In genomic region chrX:87392369-87392768, GRCh38 we compare ENCODE assay signal across 18 cellular contexts.
"Had no signal": no experiment of that assay in that cellular context is flagged by ENCODE, and none has a peak within 500 bp of the region (broad histone marks: within the 10 kb centered on the region; RNA-seq: fewer than 3 reads in every experiment).

No MANE protein-coding gene starts in this region.

- H3K4me3 ChIP-seq: colonic mucosa, pancreas, spleen had no signal

- H3K27me3 ChIP-seq: colonic mucosa, spleen had no signal

- H3K4me3 Mint-ChIP-seq: activated B cell treated with CpG ODN at 0.5 μM for 24 hours; activated CD4-positive, alpha-beta T cell treated with anti-CD3 and anti-CD28 coated beads, Interleukin-2, amount 10 ng/mL, durations not matched to agents 24 days and 14 days; activated CD8-positive, alpha-beta T cell treated with anti-CD3 and anti-CD28 coated beads, Interleukin-2, amount 10 ng/mL, durations not matched to agents 7 days and 5 days; activated naive CD8-positive, alpha-beta T cell; activated T-cell treated with anti-CD3 and anti-CD28 coated beads, Interleukin-2, amount 50 U/mL, for 72 hours; brain had no signal

- H3K36me3 ChIP-seq: colonic mucosa, pancreas, spleen had no signal

- H3K27me3 Mint-ChIP-seq: activated B cell treated with CpG ODN at 0.5 μM for 24 hours; activated CD4-positive, alpha-beta T cell treated with anti-CD3 and anti-CD28 coated beads, Interleukin-2, amount 10 ng/mL, durations not matched to agents 24 days and 14 days; activated naive CD8-positive, alpha-beta T cell had no signal

- H3K4me1 ChIP-seq: colonic mucosa, pancreas, spleen had no signal

- H3K9me3 Mint-ChIP-seq: activated CD4-positive, alpha-beta T cell treated with anti-CD3 and anti-CD28 coated beads, Interleukin-2, amount 10 ng/mL, durations not matched to agents 24 days and 14 days; brain had no signal

- DNase-seq: activated B cell treated with CpG ODN at 0.5 μM for 24 hours; activated CD4-positive, alpha-beta T cell treated with anti-CD3 and anti-CD28 coated beads, Interleukin-2, amount 10 ng/mL, durations not matched to agents 24 days and 14 days; activated CD8-positive, alpha-beta memory T cell treated with anti-CD3 and anti-CD28 coated beads, Interleukin-2, amount 50 U/mL, for 48 hours; activated CD8-positive, alpha-beta T cell treated with anti-CD3 and anti-CD28 coated beads, Interleukin-2, amount 10 ng/mL, durations not matched to agents 7 days and 5 days; activated gamma-delta T cell; activated T-cell treated with anti-CD3 and anti-CD28 coated beads, Interleukin-2, amount 50 U/mL, for 72 hours; amniotic stem cell; central memory CD4-positive, alpha-beta T cell; colonic mucosa; foreskin fibroblast; hypothalamus; kidney glomerular epithelial cell; mesenchymal stem cell; pancreas; spleen had no signal

- H3K36me3 Mint-ChIP-seq: activated naive CD8-positive, alpha-beta T cell; brain had no signal

- H3K9me3 ChIP-seq: colonic mucosa, pancreas, spleen had no signal

- H3K27ac Mint-ChIP-seq: activated B cell treated with CpG ODN at 0.5 μM for 24 hours; activated CD4-positive, alpha-beta T cell treated with anti-CD3 and anti-CD28 coated beads, Interleukin-2, amount 10 ng/mL, durations not matched to agents 24 days and 14 days; activated CD8-positive, alpha-beta T cell treated with anti-CD3 and anti-CD28 coated beads, Interleukin-2, amount 10 ng/mL, durations not matched to agents 7 days and 5 days; activated naive CD8-positive, alpha-beta T cell; activated T-cell treated with anti-CD3 and anti-CD28 coated beads, Interleukin-2, amount 50 U/mL, for 72 hours; brain had no signal

- H3K4me1 Mint-ChIP-seq: activated B cell treated with CpG ODN at 0.5 μM for 24 hours; activated CD4-positive, alpha-beta T cell treated with anti-CD3 and anti-CD28 coated beads, Interleukin-2, amount 10 ng/mL, durations not matched to agents 24 days and 14 days; brain had no signal

- ATAC-seq: activated CD8-positive, alpha-beta T cell treated with anti-CD3 and anti-CD28 coated beads, Interleukin-2, amount 10 ng/mL, durations not matched to agents 7 days and 5 days; activated T-cell treated with anti-CD3 and anti-CD28 coated beads, Interleukin-2, amount 50 U/mL, for 72 hours; pancreas; sciatic nerve had no signal

- H3K27ac ChIP-seq: colonic mucosa, pancreas, spleen had no signal
